ENCODE assay signal across 17 cellular contexts in genomic region chr1:1603671-1604373, GRCh38.
"Had no signal": no experiment of that assay in that cellular context is flagged by ENCODE, and none has a peak within 500 bp of the region (broad histone marks: within the 10 kb centered on the region; RNA-seq: fewer than 3 reads in every experiment).

No MANE protein-coding gene starts in this region.

- H3K27ac Mint-ChIP-seq: WTC11 had no signal

- H3K36me3 Mint-ChIP-seq: WTC11 had no signal

- DNase-seq: activated CD4-positive, alpha-beta T cell treated with anti-CD3 and anti-CD28 coated beads for 4 hours; activated naive CD4-positive, alpha-beta T cell treated with anti-CD3 and anti-CD28 coated beads, Interleukin-2, amount 10 ng/mL, durations not matched to agents 7 days and 5 days; left colon; lower lobe of right lung; ovary; stimulated activated CD4-positive, alpha-beta T cell treated with anti-CD3 and anti-CD28 coated beads, Interleukin-12 subunit alpha, Interleukin-12 subunit beta, amount 100 ng/mL, for 4 hours; thyroid gland had no signal

- H3K27me3 ChIP-seq: adrenal gland, thyroid gland had no signal

- H3K27ac ChIP-seq: adrenal gland, cardiac muscle cell, lower lobe of right lung, ovary, thyroid gland had no signal

- FAIRE-seq: colon, endometrium, islet of Langerhans, TTC549, urothelium cell line had no signal

- ATAC-seq: esophagus mucosa; left colon; lower lobe of right lung; stimulated activated effector memory CD8-positive, alpha-beta T cell treated with anti-CD3 and anti-CD28 coated beads, Interleukin-12 subunit alpha, Interleukin-12 subunit beta, amount 100 ng/mL, for 72 hours; WTC11 had no signal

- H3K9me3 Mint-ChIP-seq: activated naive CD4-positive, alpha-beta T cell treated with anti-CD3 and anti-CD28 coated beads, Interleukin-2, amount 10 ng/mL, durations not matched to agents 7 days and 5 days; stimulated activated effector memory CD8-positive, alpha-beta T cell treated with anti-CD3 and anti-CD28 coated beads, Interleukin-12 subunit alpha, Interleukin-12 subunit beta, amount 100 ng/mL, for 72 hours; WTC11 had no signal

- H3K4me3 Mint-ChIP-seq: activated naive CD4-positive, alpha-beta T cell treated with anti-CD3 and anti-CD28 coated beads, Interleukin-2, amount 10 ng/mL, durations not matched to agents 7 days and 5 days; stimulated activated effector memory CD8-positive, alpha-beta T cell treated with anti-CD3 and anti-CD28 coated beads, Interleukin-12 subunit alpha, Interleukin-12 subunit beta, amount 100 ng/mL, for 72 hours; WTC11 had no signal

- H3K36me3 ChIP-seq: adrenal gland, cardiac muscle cell, lower lobe of right lung, ovary, thyroid gland had no signal

- H3K9me3 ChIP-seq: adrenal gland, lower lobe of right lung, ovary, thyroid gland had no signal

- H3K4me3 ChIP-seq: adrenal gland, cardiac muscle cell, lower lobe of right lung, ovary, thyroid gland had no signal
